Comparison of ENCODE assay signal across 12 cellular contexts in the genomic region with DNA sequence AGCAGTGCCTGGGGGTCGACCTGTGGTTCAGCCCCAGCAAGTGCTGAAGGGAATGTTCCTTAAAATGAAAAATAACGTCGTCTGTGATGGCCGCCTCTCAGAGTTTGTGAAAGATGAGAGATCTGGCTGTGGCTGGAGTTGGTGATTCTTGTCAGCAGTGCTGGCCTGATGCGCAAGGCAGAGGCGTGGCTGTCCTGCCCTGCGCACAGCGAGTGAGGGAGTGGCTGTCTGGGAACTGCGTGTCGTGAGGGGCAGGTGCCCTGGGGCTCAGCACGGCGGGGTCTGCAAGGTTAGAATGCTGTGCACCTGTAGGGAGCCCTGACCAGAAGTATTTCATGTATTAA. TPM values are rescaled to one million over a fixed set of nuclear protein-coding genes. Genes with fewer than 3 reads are reported as not detected.
DNase-seq lines count a peak whose midpoint lies in the region; ATAC-seq and TF ChIP-seq lines count a peak whose summit lies in the region.
"Had no signal": no experiment of that assay in that cellular context is flagged by ENCODE, and none has a peak within 500 bp of the region (broad histone marks: within the 10 kb centered on the region; RNA-seq: fewer than 3 reads in every experiment).

No MANE protein-coding gene starts in this region.

- WGBS in thyroid gland, 2 donors: 86 to 89% methylated on average over 12 of the region's 12 CpGs
- no CpG with 5 or more reads among the region's 12 CpGs for WGBS in mesendoderm (ENCODE audit: extremely low coverage, insufficient coverage, low lambda C conversion rate)

- ATAC-seq in left ventricle myocardium superior (no peak), HG03025 (IDR thresholded peaks at IDR 0.05; ENCODE audit: low FRiP score, unreplicated experiment) (no peak)
- ATAC-seq: right lobe of liver had no signal

- H4K8ac ChIP-seq in mesendoderm (ENCODE audit: low read depth, low read length): no peak overlapping the region

- no peaks in the 10 kb centered on the region for H3K9me3 ChIP-seq in thyroid gland
- H3K9me3 ChIP-seq: BE2C, right lobe of liver, thoracic aorta had no signal

- POLR2A ChIA-PET in activated CD4-positive, alpha-beta memory T cell treated with anti-CD3 and anti-CD28 coated beads for 36 hours (lab: Charles Lee): interaction anchor here (1.7 to 2.6 kb wide), 4 partner anchors 8 to 119 kb away, joined by 8 to 23 read pairs (median 14); a partner anchor contains a TSS
- POLR2A ChIA-PET in GM10248 (lab: Yijun Ruan, JAX): interaction anchor here (0.9 kb wide), 1 partner anchor 31 kb away, joined by 4 read pairs; no protein-coding TSS in a partner anchor

- H3K79me1 ChIP-seq in mesendoderm (ENCODE audit: low read length): peaks cover 2% of the 10 kb centered on the region

- H3K9me3 Mint-ChIP-seq in activated CD4-positive, alpha-beta memory T cell treated with anti-CD3 and anti-CD28 coated beads for 36 hours: no peaks in the 10 kb centered on the region

- TF ChIP-seq POLR2A in thyroid gland (IDR thresholded peaks at IDR 0.05): no peak

- H4K5ac ChIP-seq in mesendoderm (ENCODE audit: low read length): no peak overlapping the region

- H3K23ac ChIP-seq in mesendoderm (ENCODE audit: low read length): no peak overlapping the region

- H3K27ac Mint-ChIP-seq in activated CD4-positive, alpha-beta memory T cell treated with anti-CD3 and anti-CD28 coated beads for 36 hours: peak overlapping the region; percentile 94

- H2BK5ac ChIP-seq in mesendoderm (ENCODE audit: low read length): no peak overlapping the region

- no peak overlapping the region for H3K56ac ChIP-seq in mesendoderm (ENCODE audit: low read length)

- no peak overlapping the region for H2BK120ac ChIP-seq in mesendoderm (ENCODE audit: low read depth, low read length)

- H3K4ac ChIP-seq in mesendoderm (ENCODE audit: low read depth, low read length): no peak overlapping the region

- peak overlapping the region; percentile 87 for H3K4me3 Mint-ChIP-seq in activated CD4-positive, alpha-beta memory T cell treated with anti-CD3 and anti-CD28 coated beads for 36 hours

- H3K4me1 ChIP-seq in thyroid gland (peaks cover 11 to 24% of the 10 kb centered on the region in 2 donors), mesendoderm (ENCODE audit: control insufficient read depth, low read depth, low read length) (no peaks in the 10 kb centered on the region)
- H3K4me1 ChIP-seq: BE2C had no signal

- H3K4me2 ChIP-seq in mesendoderm (ENCODE audit: low read length): no peak overlapping the region

- no peak overlapping the region for H2BK15ac ChIP-seq in mesendoderm (replicated peaks; ENCODE audit: low read depth)

- H3K9ac ChIP-seq in mesendoderm (ENCODE audit: low read length): no peak overlapping the region

- peak; percentile 82 for DNase-seq in activated effector memory CD4-positive, alpha-beta T cell treated with anti-CD3 and anti-CD28 coated beads, Interleukin-2, amount 50 U/mL, for 16 hours
- DNase-seq in activated effector memory CD4-positive, alpha-beta T cell treated with Interleukin-2 at 50 U/mL for 16 hours: no peak
- DNase-seq in activated CD4-positive, alpha-beta memory T cell treated with anti-CD3 and anti-CD28 coated beads for 36 hours: peak; percentile 70
- DNase-seq in left ventricle myocardium superior (peak; percentile 31), thyroid gland (no peak), GM10248 (ENCODE audit: extremely low spot score) (no peak), mesendoderm (no peak)
- DNase-seq: BE2C, cortex of kidney had no signal

- H3K36me3 ChIP-seq in thyroid gland (no peaks in the 10 kb centered on the region), mesendoderm (ENCODE audit: control insufficient read depth, insufficient read depth, low read length) (no peaks in the 10 kb centered on the region)
- H3K36me3 ChIP-seq: BE2C, right lobe of liver, thoracic aorta had no signal

- H3K79me2 ChIP-seq in mesendoderm (ENCODE audit: control insufficient read depth, insufficient read depth, low read length): no peaks in the 10 kb centered on the region

- no peaks in the 10 kb centered on the region for H3K27me3 Mint-ChIP-seq in activated CD4-positive, alpha-beta memory T cell treated with anti-CD3 and anti-CD28 coated beads for 36 hours

- H3K36me3 Mint-ChIP-seq in activated CD4-positive, alpha-beta memory T cell treated with anti-CD3 and anti-CD28 coated beads for 36 hours: peaks cover 54% of the 10 kb centered on the region

- H3K4me1 Mint-ChIP-seq in activated CD4-positive, alpha-beta memory T cell treated with anti-CD3 and anti-CD28 coated beads for 36 hours (ENCODE audit: low read depth): peaks cover 57% of the 10 kb centered on the region

- H3K18ac ChIP-seq in mesendoderm (ENCODE audit: low read length): no peak overlapping the region

- H3K4me3 ChIP-seq in thyroid gland (replicated peaks in 1 of 3): no peak overlapping the region
- no peak overlapping the region for H3K4me3 ChIP-seq in mesendoderm (ENCODE audit: low read length)
- H3K4me3 ChIP-seq: right lobe of liver had no signal

- intact Hi-C loops in activated CD4-positive, alpha-beta memory T cell treated with anti-CD3 and anti-CD28 coated beads for 36 hours (cut with micrococcal nuclease): loop anchor here (1.0 to 10.0 kb wide), 4 partner anchors 32 to 560 kb away; a partner anchor contains a TSS
- intact Hi-C loops in left ventricle myocardium superior (cut with micrococcal nuclease) (loop anchor here (10.0 kb wide), 1 partner anchor 50 kb away; no protein-coding TSS in a partner anchor), thyroid gland (cut with DNase I) (no loop called here)

- no peaks in the 10 kb centered on the region for H3K27me3 ChIP-seq in thyroid gland
- H3K27me3 ChIP-seq in mesendoderm (ENCODE audit: insufficient read depth, low read length, poor library complexity): peaks cover 2% of the 10 kb centered on the region
- H3K27me3 ChIP-seq: right lobe of liver had no signal

- TF ChIP-seq CTCF in thyroid gland (IDR thresholded peaks at IDR 0.05) (no peak), GM10248 (IDR thresholded peaks at IDR 0.05; ENCODE audit: control extremely low read depth, extremely low read depth, low read depth, missing control alignments) (no peak)

- CTCF ChIA-PET in activated CD4-positive, alpha-beta memory T cell treated with anti-CD3 and anti-CD28 coated beads for 36 hours (lab: Charles Lee): interaction anchor here (0.9 to 2.5 kb wide), 5 partner anchors 8 to 119 kb away, joined by 3 to 12 read pairs (median 6); no protein-coding TSS in a partner anchor
- CTCF ChIA-PET in GM10248 (lab: Yijun Ruan, JAX): interaction anchor here (1.5 to 1.9 kb wide), 2 partner anchors 8 to 25 kb away, joined by 7 to 10 read pairs; no protein-coding TSS in a partner anchor

- H3K27ac ChIP-seq in thyroid gland (peak overlapping the region in 2 of 3 donors; percentile 2 to 68), mesendoderm (ENCODE audit: low read depth, low read length) (no peak overlapping the region)

- no peak overlapping the region for H2AK5ac ChIP-seq in mesendoderm (ENCODE audit: low read length)

RNA-seq across cellular contexts. Expression of a gene that starts 8.8 kb away (rescaled TPM):
- total RNA-seq in activated CD4-positive, alpha-beta memory T cell treated with anti-CD3 and anti-CD28 coated beads for 36 hours: 10 to 100 TPM; 83.7 to 85.4 TPM
- 18.7 TPM for total RNA-seq in left ventricle myocardium superior
- 10 to 100 TPM; 10.1 to 15.0 (median 12.7) TPM for total RNA-seq in thyroid gland
- polyA plus RNA-seq in mesendoderm (2013, experiment 1 of 2): 2.1 TPM
- polyA plus RNA-seq in mesendoderm (2013, experiment 2 of 2): 2.1 TPM

Comparison
In these comparisons a context has a peak if more than half of its experiments do, and no peak if none do; other contexts are left out.
1. DNase-seq: peak in activated effector memory CD4-positive, alpha-beta T cell treated with anti-CD3 and anti-CD28 coated beads, Interleukin-2, amount 50 U/mL, for 16 hours (single experiment), activated CD4-positive, alpha-beta memory T cell treated with anti-CD3 and anti-CD28 coated beads for 36 hours (single experiment) and left ventricle myocardium superior (single experiment); none in activated effector memory CD4-positive, alpha-beta T cell treated with Interleukin-2 at 50 U/mL for 16 hours (single experiment), thyroid gland (0 of 2), GM10248 (single experiment) and mesendoderm (single experiment).